ENCODE assay signal across 18 cellular contexts in genomic region chr11:64770120-64770519, GRCh38. TPM values are rescaled to one million over a fixed set of nuclear protein-coding genes. Genes with fewer than 3 reads are reported as not detected.
A peak's percentile ranks its signal among the peaks of the same experiment; 100 is the strongest.
DNase-seq lines count a peak whose midpoint lies in the region; ATAC-seq and TF ChIP-seq lines count a peak whose summit lies in the region.
"Had no signal": no experiment of that assay in that cellular context is flagged by ENCODE, and none has a peak within 500 bp of the region (broad histone marks: within the 10 kb centered on the region; RNA-seq: fewer than 3 reads in every experiment).

No MANE protein-coding gene starts in this region.

- peak overlapping the region; percentile 31 for H3K27ac Mint-ChIP-seq in activated CD8-positive, alpha-beta T cell treated with anti-CD3 and anti-CD28 coated beads for 36 hours
- no peak overlapping the region for H3K27ac Mint-ChIP-seq in activated CD8-positive, alpha-beta T cell treated with anti-CD3 and anti-CD28 coated beads, Interleukin-2, amount 10 ng/mL, durations not matched to agents 7 days and 5 days
- H3K27ac Mint-ChIP-seq in CD8-positive, alpha-beta T cell = peak overlapping the region; percentile 71
- H3K27ac Mint-ChIP-seq in neural crest cell (ENCODE audit: unreplicated experiment) = no peak overlapping the region

- peaks cover 89% of the 10 kb centered on the region for H3K4me1 Mint-ChIP-seq in activated CD8-positive, alpha-beta T cell treated with anti-CD3 and anti-CD28 coated beads for 36 hours (ENCODE audit: low read depth)
- H3K4me1 Mint-ChIP-seq in activated CD8-positive, alpha-beta T cell treated with anti-CD3 and anti-CD28 coated beads, Interleukin-2, amount 10 ng/mL, durations not matched to agents 7 days and 5 days (ENCODE audit: low read depth) = peaks cover 88% of the 10 kb centered on the region
- peaks cover 87% of the 10 kb centered on the region for H3K4me1 Mint-ChIP-seq in CD8-positive, alpha-beta T cell (ENCODE audit: low read depth)
- peaks cover 45% of the 10 kb centered on the region for H3K4me1 Mint-ChIP-seq in neural crest cell

- CTCF ChIA-PET in activated CD8-positive, alpha-beta T cell treated with anti-CD3 and anti-CD28 coated beads for 36 hours (lab: Charles Lee) = interaction anchor here (1.4 to 3.4 kb wide), 4 partner anchors 9 to 81 kb away, joined by 5 to 23 read pairs (median 6); partner anchors contain the start of gene RASGRP2
- CTCF ChIA-PET in activated CD8-positive, alpha-beta T cell treated with anti-CD3 and anti-CD28 coated beads, Interleukin-2, amount 10 ng/mL, durations not matched to agents 7 days and 5 days (lab: Charles Lee) = interaction anchor here (0.7 to 12.2 kb wide), 3 partner anchors 9 to 81 kb away, joined by 4 to 149 read pairs (median 6); partner anchors contain the start of gene RASGRP2
- CTCF ChIA-PET in CD8-positive, alpha-beta T cell (lab: Charles Lee) = interaction anchor here (1.1 to 19.3 kb wide), 4 partner anchors 18 to 103 kb away, joined by 3 to 474 read pairs (median 4); partner anchors contain the start of gene RASGRP2

- H3K27me3 ChIP-seq in CD8-positive, alpha-beta T cell (ENCODE audit: insufficient read depth, low read length) = no peaks in the 10 kb centered on the region
- no peaks in the 10 kb centered on the region for H3K27me3 ChIP-seq in adipocyte (replicated peaks; ENCODE audit: control insufficient read depth, insufficient read depth, low read length)
- H3K27me3 ChIP-seq in testis = no peaks in the 10 kb centered on the region
- H3K27me3 ChIP-seq: BLaER1, cardiac muscle cell, suprapubic skin, uterus had no signal

- peaks cover 85% of the 10 kb centered on the region for H3K36me3 ChIP-seq in CD8-positive, alpha-beta T cell (ENCODE audit: insufficient read depth, low read length)
- peaks cover 93% of the 10 kb centered on the region for H3K36me3 ChIP-seq in adipocyte (ENCODE audit: control insufficient read depth, insufficient read depth, low read length, severe bottlenecking)
- no peaks in the 10 kb centered on the region for H3K36me3 ChIP-seq in testis (ENCODE audit: low read depth, missing control alignments)
- H3K36me3 ChIP-seq: uterus had no signal

- ATAC-seq in activated CD8-positive, alpha-beta T cell treated with anti-CD3 and anti-CD28 coated beads for 36 hours = no peak
- ATAC-seq in activated CD8-positive, alpha-beta T cell treated with anti-CD3 and anti-CD28 coated beads, Interleukin-2, amount 10 ng/mL, durations not matched to agents 7 days and 5 days = no peak
- ATAC-seq in CD8-positive, alpha-beta T cell = no peak
- ATAC-seq: A549 had no signal

- DNase-seq in activated CD8-positive, alpha-beta T cell treated with anti-CD3 and anti-CD28 coated beads for 36 hours = no peak
- no peak for DNase-seq in activated CD8-positive, alpha-beta T cell treated with anti-CD3 and anti-CD28 coated beads, Interleukin-2, amount 10 ng/mL, durations not matched to agents 7 days and 5 days
- DNase-seq in CD8-positive, alpha-beta T cell = no peak
- DNase-seq in adipocyte (ENCODE audit: low read depth) = no peak
- no peak for DNase-seq in neural crest cell (ENCODE audit: low read depth, low spot score)
- DNase-seq in hypothalamus (lab: John Stamatoyannopoulos, UW) = no peak
- no peak for DNase-seq in testis
- no peak for DNase-seq in HT-29 (ENCODE audit: low spot score)
- DNase-seq: activated CD4-positive, alpha-beta T cell treated with anti-CD3 and anti-CD28 coated beads, Interleukin-2, amount 50 U/mL, for 4 hours; NCI-H2029; NCI-H345; Right ventricle myocardium superior; uterus had no signal

- H3K9me3 ChIP-seq in CD8-positive, alpha-beta T cell (ENCODE audit: low read length) = no peaks in the 10 kb centered on the region
- H3K9me3 ChIP-seq in adipocyte (ENCODE audit: control insufficient read depth, low read length) = no peaks in the 10 kb centered on the region
- H3K9me3 ChIP-seq in testis = no peaks in the 10 kb centered on the region
- H3K9me3 ChIP-seq: A549, BLaER1, suprapubic skin, uterus had no signal

- no peak overlapping the region for H3K4me3 Mint-ChIP-seq in activated CD8-positive, alpha-beta T cell treated with anti-CD3 and anti-CD28 coated beads for 36 hours
- no peak overlapping the region for H3K4me3 Mint-ChIP-seq in activated CD8-positive, alpha-beta T cell treated with anti-CD3 and anti-CD28 coated beads, Interleukin-2, amount 10 ng/mL, durations not matched to agents 7 days and 5 days
- H3K4me3 Mint-ChIP-seq in CD8-positive, alpha-beta T cell = no peak overlapping the region
- peak overlapping the region; percentile 5 for H3K4me3 Mint-ChIP-seq in neural crest cell

- peak overlapping the region; percentile 14 for H3K9ac ChIP-seq in adipocyte (ENCODE audit: low read length)
- H3K9ac ChIP-seq: KMS-11 had no signal

- no peaks in the 10 kb centered on the region for H3K27me3 Mint-ChIP-seq in activated CD8-positive, alpha-beta T cell treated with anti-CD3 and anti-CD28 coated beads for 36 hours
- H3K27me3 Mint-ChIP-seq in activated CD8-positive, alpha-beta T cell treated with anti-CD3 and anti-CD28 coated beads, Interleukin-2, amount 10 ng/mL, durations not matched to agents 7 days and 5 days (ENCODE audit: low read depth) = no peaks in the 10 kb centered on the region
- no peaks in the 10 kb centered on the region for H3K27me3 Mint-ChIP-seq in CD8-positive, alpha-beta T cell (ENCODE audit: low read depth)
- H3K27me3 Mint-ChIP-seq in neural crest cell (ENCODE audit: low read depth) = peaks cover 2% of the 10 kb centered on the region

- no peak for TF ChIP-seq POLR2A in testis (IDR thresholded peaks at IDR 0.05)

- no peak overlapping the region for H3K4me3 ChIP-seq in CD8-positive, alpha-beta T cell (ENCODE audit: low read depth, low read length)
- no peak overlapping the region for H3K4me3 ChIP-seq in adipocyte (ENCODE audit: low read length)
- no peak overlapping the region for H3K4me3 ChIP-seq in testis
- H3K4me3 ChIP-seq: A549, BLaER1, cardiac muscle cell, suprapubic skin, uterus had no signal

- H3K9me3 Mint-ChIP-seq in activated CD8-positive, alpha-beta T cell treated with anti-CD3 and anti-CD28 coated beads for 36 hours = no peaks in the 10 kb centered on the region
- no peaks in the 10 kb centered on the region for H3K9me3 Mint-ChIP-seq in activated CD8-positive, alpha-beta T cell treated with anti-CD3 and anti-CD28 coated beads, Interleukin-2, amount 10 ng/mL, durations not matched to agents 7 days and 5 days (ENCODE audit: insufficient read depth)
- H3K9me3 Mint-ChIP-seq in CD8-positive, alpha-beta T cell = no peaks in the 10 kb centered on the region
- no peaks in the 10 kb centered on the region for H3K9me3 Mint-ChIP-seq in neural crest cell

- 91 to 92% methylated on average over 12 of the region's 12 CpGs for WGBS in testis, 2 donors

- intact Hi-C loops in activated CD8-positive, alpha-beta T cell treated with anti-CD3 and anti-CD28 coated beads for 36 hours (cut with micrococcal nuclease) = no loop called here
- intact Hi-C loops in CD8-positive, alpha-beta T cell (cut with DNase I, micrococcal nuclease) = loop anchor here (10.0 kb wide), 2 partner anchors 345 to 655 kb away; partner anchors contain the start of genes NEAT1 (in 1 of the 2), TM7SF2 (in 1 of the 2) and ZNHIT2 (in 1 of the 2)
- intact Hi-C loops in testis (cut with DNase I; ENCODE audit: low total_unique reads) = no loop called here

- no peak overlapping the region for H3K27ac ChIP-seq in CD8-positive, alpha-beta T cell (ENCODE audit: low read depth, low read length)
- no peak overlapping the region for H3K27ac ChIP-seq in testis
- H3K27ac ChIP-seq: A549, cardiac muscle cell, KMS-11, suprapubic skin, uterus had no signal

- H3K4me1 ChIP-seq in CD8-positive, alpha-beta T cell (ENCODE audit: insufficient read depth, low read length) = peaks cover 96% of the 10 kb centered on the region
- H3K4me1 ChIP-seq in adipocyte (ENCODE audit: control insufficient read depth, insufficient read depth, low read length) = peaks cover 5% of the 10 kb centered on the region
- peaks cover 37% of the 10 kb centered on the region for H3K4me1 ChIP-seq in testis

- TF ChIP-seq CTCF in activated CD8-positive, alpha-beta T cell treated with anti-CD3 and anti-CD28 coated beads for 36 hours (IDR thresholded peaks at IDR 0.05) = no peak
- no peak for TF ChIP-seq CTCF in CD8-positive, alpha-beta T cell (IDR thresholded peaks at IDR 0.05)
- TF ChIP-seq CTCF in neural crest cell (conservative IDR thresholded peaks at IDR 0.05) (no peak), testis (IDR thresholded peaks at IDR 0.05) (no peak)

- POLR2A ChIA-PET in activated CD8-positive, alpha-beta T cell treated with anti-CD3 and anti-CD28 coated beads for 36 hours (lab: Charles Lee) = interaction anchor here (0.6 to 24.1 kb wide), 5 partner anchors 8 to 1491 kb away, joined by 3 to 331 read pairs (median 9); partner anchors contain the start of genes PYGM, RASGRP2 and SF1
- POLR2A ChIA-PET in activated CD8-positive, alpha-beta T cell treated with anti-CD3 and anti-CD28 coated beads, Interleukin-2, amount 10 ng/mL, durations not matched to agents 7 days and 5 days (lab: Charles Lee) = interaction anchor here (0.6 to 1.0 kb wide), 3 partner anchors 8 to 81 kb away, joined by 3 to 4 read pairs (median 4); partner anchors contain the start of gene SF1
- POLR2A ChIA-PET in CD8-positive, alpha-beta T cell (lab: Charles Lee) = interaction anchor here (1.0 to 14.1 kb wide), 4 partner anchors 8 to 28 kb away, joined by 3 to 342 read pairs (median 134); partner anchors contain the start of gene RASGRP2

- peaks cover 90% of the 10 kb centered on the region for H3K36me3 Mint-ChIP-seq in activated CD8-positive, alpha-beta T cell treated with anti-CD3 and anti-CD28 coated beads for 36 hours (ENCODE audit: low read depth)
- H3K36me3 Mint-ChIP-seq in activated CD8-positive, alpha-beta T cell treated with anti-CD3 and anti-CD28 coated beads, Interleukin-2, amount 10 ng/mL, durations not matched to agents 7 days and 5 days (ENCODE audit: low read depth) = peaks cover 93% of the 10 kb centered on the region
- H3K36me3 Mint-ChIP-seq in CD8-positive, alpha-beta T cell = peaks cover 93% of the 10 kb centered on the region
- peaks cover 63% of the 10 kb centered on the region for H3K36me3 Mint-ChIP-seq in neural crest cell (ENCODE audit: low read depth)

RNA-seq across cellular contexts. Expression of gene SF1, which starts 8.2 kb away (rescaled TPM):
- total RNA-seq in activated CD8-positive, alpha-beta T cell treated with anti-CD3 and anti-CD28 coated beads for 36 hours = 100 to 1,000 TPM; 325 to 342 TPM
- 100 to 1,000 TPM; 421 to 423 TPM for total RNA-seq in activated CD8-positive, alpha-beta T cell treated with anti-CD3 and anti-CD28 coated beads, Interleukin-2, amount 10 ng/mL, durations not matched to agents 7 days and 5 days
- 1,000 to 10,000 TPM; 1,574 to 1,625 TPM for total RNA-seq in CD8-positive, alpha-beta T cell
- total RNA-seq in neural crest cell = 578 and 592 TPM in 2 replicates
- total RNA-seq in testis = 100 to 1,000 TPM; 431 to 499 TPM
- polyA plus RNA-seq in testis (ENCODE audit: insufficient read depth, low read depth, low replicate concordance) = 455 TPM
- 193 and 251 TPM in 2 replicates for total RNA-seq in HT-29 (2014; rRNA removed; shearing (Covaris generic))

RNA-seq across cellular contexts. Expression of gene PYGM, which starts 10.3 kb away (rescaled TPM):
- 1 to 10 TPM; 1.2 to 3.3 TPM for total RNA-seq in activated CD8-positive, alpha-beta T cell treated with anti-CD3 and anti-CD28 coated beads for 36 hours
- 1 to 10 TPM; 2.9 to 4.7 TPM for total RNA-seq in activated CD8-positive, alpha-beta T cell treated with anti-CD3 and anti-CD28 coated beads, Interleukin-2, amount 10 ng/mL, durations not matched to agents 7 days and 5 days
- 1 to 10 TPM; 4.7 to 5.5 TPM for total RNA-seq in CD8-positive, alpha-beta T cell
- total RNA-seq in neural crest cell = 1.2 TPM in 2 replicates
- 10 to 100 TPM; 12.1 to 14.4 TPM for total RNA-seq in testis
- polyA plus RNA-seq in testis (ENCODE audit: insufficient read depth, low read depth, low replicate concordance) = 14.2 TPM
- 0.16 and 0.23 TPM in 2 replicates for total RNA-seq in HT-29 (2014; rRNA removed; shearing (Covaris generic))

RNA-seq across cellular contexts. Expression of gene RASGRP2, which starts 26.2 kb away (rescaled TPM):
- 1 to 10 TPM; 7.8 to 8.2 TPM for total RNA-seq in activated CD8-positive, alpha-beta T cell treated with anti-CD3 and anti-CD28 coated beads for 36 hours
- total RNA-seq in activated CD8-positive, alpha-beta T cell treated with anti-CD3 and anti-CD28 coated beads, Interleukin-2, amount 10 ng/mL, durations not matched to agents 7 days and 5 days = 100 to 1,000 TPM; 101 to 115 TPM
- 100 to 1,000 TPM; 468 to 472 TPM for total RNA-seq in CD8-positive, alpha-beta T cell
- total RNA-seq in neural crest cell (0.93 and 1.5 TPM in 2 replicates), testis (10 to 100 TPM; 24.0 to 26.3 TPM)
- 14.4 TPM for polyA plus RNA-seq in testis (ENCODE audit: insufficient read depth, low read depth, low replicate concordance)
- total RNA-seq in HT-29 (2014; rRNA removed; shearing (Covaris generic)) = not detected in 2 replicates

RNA-seq across cellular contexts. Expression of gene MAP4K2, which starts 32.9 kb away (rescaled TPM):
- 10 to 100 TPM; 56.4 to 58.0 TPM for total RNA-seq in activated CD8-positive, alpha-beta T cell treated with anti-CD3 and anti-CD28 coated beads for 36 hours
- 10 to 100 TPM; 84.2 to 90.2 TPM for total RNA-seq in activated CD8-positive, alpha-beta T cell treated with anti-CD3 and anti-CD28 coated beads, Interleukin-2, amount 10 ng/mL, durations not matched to agents 7 days and 5 days
- 10 to 100 TPM; 56.2 to 60.1 TPM for total RNA-seq in CD8-positive, alpha-beta T cell
- total RNA-seq in neural crest cell (13.1 and 14.6 TPM in 2 replicates), testis (10 to 100 TPM; 27.7 to 29.8 TPM)
- 14.9 TPM for polyA plus RNA-seq in testis (ENCODE audit: insufficient read depth, low read depth, low replicate concordance)
- 44.4 and 57.0 TPM in 2 replicates for total RNA-seq in HT-29 (2014; rRNA removed; shearing (Covaris generic))

RNA-seq across cellular contexts. Expression of gene MEN1, which starts 40.2 kb away (rescaled TPM):
- 10 to 100 TPM; 25.8 to 29.0 TPM for total RNA-seq in activated CD8-positive, alpha-beta T cell treated with anti-CD3 and anti-CD28 coated beads for 36 hours
- 10 to 100 TPM; 32.9 to 34.0 TPM for total RNA-seq in activated CD8-positive, alpha-beta T cell treated with anti-CD3 and anti-CD28 coated beads, Interleukin-2, amount 10 ng/mL, durations not matched to agents 7 days and 5 days
- 10 to 100 TPM; 17.6 to 19.1 TPM for total RNA-seq in CD8-positive, alpha-beta T cell
- total RNA-seq in neural crest cell (54.8 and 57.9 TPM in 2 replicates), testis (10 to 100 TPM; 36.7 to 40.8 TPM)
- 29.7 TPM for polyA plus RNA-seq in testis (ENCODE audit: insufficient read depth, low read depth, low replicate concordance)
- total RNA-seq in HT-29 (2014; rRNA removed; shearing (Covaris generic)) = 35.1 and 38.0 TPM in 2 replicates

Comparison
In these comparisons a context has a peak if more than half of its experiments do, and no peak if none do; other contexts are left out.
1. H3K27ac Mint-ChIP-seq: peak in activated CD8-positive, alpha-beta T cell treated with anti-CD3 and anti-CD28 coated beads for 36 hours (single experiment) and CD8-positive, alpha-beta T cell (single experiment); none in activated CD8-positive, alpha-beta T cell treated with anti-CD3 and anti-CD28 coated beads, Interleukin-2, amount 10 ng/mL, durations not matched to agents 7 days and 5 days (single experiment) and neural crest cell (single experiment).
2. RNA of gene RASGRP2, which starts 26.2 kb away (total RNA-seq): 468 to 472 TPM in CD8-positive, alpha-beta T cell; 101 to 115 TPM in activated CD8-positive, alpha-beta T cell treated with anti-CD3 and anti-CD28 coated beads, Interleukin-2, amount 10 ng/mL, durations not matched to agents 7 days and 5 days, 24.0 to 26.3 TPM in testis, 7.8 to 8.2 TPM in activated CD8-positive, alpha-beta T cell treated with anti-CD3 and anti-CD28 coated beads for 36 hours, 0.93 to 1.5 TPM in neural crest cell and not detected in HT-29; every median in the first group is over 4 times any median in the second.
3. intact Hi-C loops: an anchor here in CD8-positive, alpha-beta T cell (10.0 kb wide); none called in activated CD8-positive, alpha-beta T cell treated with anti-CD3 and anti-CD28 coated beads for 36 hours and testis.